In genomic region chr12:112125250-112125999, GRCh38 we compare ENCODE assay signal across 1 cellular context.
TF ChIP-seq lines count a peak whose summit lies in the region.

Gene TRAFD1 (plus strand): TSS chr12:112125560. CDS start chr12:112130523, 4,963 bp downstream.

TF ChIP-seq in HepG2, 621 proteins besides CTCF, POLR2A, EP300 and RAD21 (continued from another document and continues in another):
- TF ChIP-seq ZNF276 (CRISPR knock-in tag; IDR thresholded peaks at IDR 0.05; ENCODE audit: low read depth) = no peak; the same call in 1 of the 2 replicates
- TF ChIP-seq ZNF264 (CRISPR knock-in tag; IDR thresholded peaks at IDR 0.05) = no peak
- TF ChIP-seq SSRP1 (CRISPR knock-in tag; IDR thresholded peaks at IDR 0.05) = no peak
- no peak for TF ChIP-seq NR3C1 (CRISPR knock-in tag; IDR thresholded peaks at IDR 0.05)
- peak; percentile 69; the same call in 1 of the 2 replicates for TF ChIP-seq MYC (CRISPR knock-in tag; IDR thresholded peaks at IDR 0.05; ENCODE audit: borderline replicate concordance)
- no peak for TF ChIP-seq HNF4G (IDR thresholded peaks at IDR 0.05; ENCODE audit: borderline replicate concordance, low read depth, low read length)
- no peak for TF ChIP-seq HNF4G (CRISPR knock-in tag; IDR thresholded peaks at IDR 0.05; ENCODE audit: borderline replicate concordance, low read depth)
- TF ChIP-seq NFYB (CRISPR knock-in tag; IDR thresholded peaks at IDR 0.05) = peak; percentile 98
- TF ChIP-seq CREM (IDR thresholded peaks at IDR 0.05) = peak; percentile 61
- TF ChIP-seq CREM (CRISPR knock-in tag; IDR thresholded peaks at IDR 0.05) = no peak
- no peak for TF ChIP-seq TFE3 (CRISPR knock-in tag; IDR thresholded peaks at IDR 0.05)
- peak; percentile 21; the same call in 1 of the 2 replicates for TF ChIP-seq DMAP1 (CRISPR knock-in tag; IDR thresholded peaks at IDR 0.05)
- TF ChIP-seq TBX3 (IDR thresholded peaks at IDR 0.05; ENCODE audit: borderline replicate concordance) = no peak
- TF ChIP-seq RBM22 (optimal IDR thresholded peaks at IDR 0.05; ENCODE audit: low read length) = no peak
- TF ChIP-seq ZFP41 (CRISPR knock-in tag; IDR thresholded peaks at IDR 0.05; ENCODE audit: borderline replicate concordance) = peak; percentile 48; the same call in 1 of the 2 replicates
- TF ChIP-seq XRCC5 (optimal IDR thresholded peaks at IDR 0.05; ENCODE audit: low read length) = peak; percentile 78
- 0 out of 2 replicates have a peak, but pooled peaks have one; percentile 62 for TF ChIP-seq ZNF790 (CRISPR knock-in tag; IDR thresholded peaks at IDR 0.05; ENCODE audit: borderline replicate concordance)
- TF ChIP-seq NR2F1 (CRISPR knock-in tag; IDR thresholded peaks at IDR 0.05) = no peak
- TF ChIP-seq ZNF691 (CRISPR knock-in tag; IDR thresholded peaks at IDR 0.05; ENCODE audit: borderline replicate concordance, low read depth) = peak; percentile 62; the same call in 1 of the 2 replicates
- no peak; the same call in 1 of the 2 replicates for TF ChIP-seq ZNF414 (CRISPR knock-in tag; IDR thresholded peaks at IDR 0.05)
- TF ChIP-seq ZNF547 (CRISPR knock-in tag; IDR thresholded peaks at IDR 0.05) = peak; percentile 88
- no peak for TF ChIP-seq SALL2 (CRISPR knock-in tag; IDR thresholded peaks at IDR 0.05)
- peak; percentile 77 for TF ChIP-seq SRSF1 (optimal IDR thresholded peaks at IDR 0.05; ENCODE audit: low read depth, low read length)
- no peak for TF ChIP-seq IRF1 (CRISPR knock-in tag; IDR thresholded peaks at IDR 0.05; ENCODE audit: low read depth)
- no peak for TF ChIP-seq DPF2 (CRISPR knock-in tag; IDR thresholded peaks at IDR 0.05; ENCODE audit: borderline replicate concordance, low read depth)
- no peak for TF ChIP-seq ZNF839 (CRISPR knock-in tag; IDR thresholded peaks at IDR 0.05; ENCODE audit: borderline replicate concordance)
- no peak for TF ChIP-seq FOXK1 (CRISPR knock-in tag; IDR thresholded peaks at IDR 0.05; ENCODE audit: borderline replicate concordance, low read depth)
- peak; percentile 20; the same call in 1 of the 2 replicates for TF ChIP-seq HCFC1 (IDR thresholded peaks at IDR 0.05; ENCODE audit: low read depth, low read length)
- no peak for TF ChIP-seq ZNF570 (CRISPR knock-in tag; IDR thresholded peaks at IDR 0.05; ENCODE audit: borderline replicate concordance)
- no peak for TF ChIP-seq CAMTA2 (CRISPR knock-in tag; IDR thresholded peaks at IDR 0.05; ENCODE audit: borderline replicate concordance)
- no peak for TF ChIP-seq JUND (CRISPR knock-in tag; IDR thresholded peaks at IDR 0.05)
- TF ChIP-seq TCF7L2 (IDR thresholded peaks at IDR 0.05; ENCODE audit: low read depth, low read length) = no peak
- TF ChIP-seq NCOR1 (IDR thresholded peaks at IDR 0.05; ENCODE audit: borderline replicate concordance, low read length) = no peak
- TF ChIP-seq POLR2AphosphoS2 (IDR thresholded peaks at IDR 0.05; ENCODE audit: low read depth, low read length) = no peak
- no peak for TF ChIP-seq HBP1 (CRISPR knock-in tag; IDR thresholded peaks at IDR 0.05; ENCODE audit: low read depth)
- TF ChIP-seq ZNF800 (CRISPR knock-in tag; IDR thresholded peaks at IDR 0.05) = no peak
- TF ChIP-seq HNRNPUL1 (IDR thresholded peaks at IDR 0.05; ENCODE audit: low read depth, low read length) = no peak
- 0 out of 2 replicates have a peak, but pooled peaks have one; percentile 43 for TF ChIP-seq ZNF484 (CRISPR knock-in tag; IDR thresholded peaks at IDR 0.05; ENCODE audit: borderline replicate concordance, low read depth)
- peak; percentile 46 for TF ChIP-seq BRD4 (CRISPR knock-in tag; IDR thresholded peaks at IDR 0.05)
- peak; percentile 27; the same call in 1 of the 2 replicates for TF ChIP-seq ZC3H13 (CRISPR knock-in tag; IDR thresholded peaks at IDR 0.05)
- no peak for TF ChIP-seq HINFP (CRISPR knock-in tag; IDR thresholded peaks at IDR 0.05; ENCODE audit: low read depth)
- TF ChIP-seq ZNF724P (CRISPR knock-in tag; IDR thresholded peaks at IDR 0.05; ENCODE audit: borderline replicate concordance) = no peak
- TF ChIP-seq MAF1 (CRISPR knock-in tag; IDR thresholded peaks at IDR 0.05; ENCODE audit: borderline replicate concordance) = peak; percentile 68; the same call in 1 of the 2 replicates
- TF ChIP-seq ZFP1 (CRISPR knock-in tag; IDR thresholded peaks at IDR 0.05) = no peak
- TF ChIP-seq MED13 (CRISPR knock-in tag; IDR thresholded peaks at IDR 0.05) = no peak; the same call in 1 of the 2 replicates
- no peak for TF ChIP-seq ZNF589 (CRISPR knock-in tag; conservative IDR thresholded peaks at IDR 0.05)
- no peak for TF ChIP-seq LBX2 (CRISPR knock-in tag; IDR thresholded peaks at IDR 0.05; ENCODE audit: borderline replicate concordance)
- TF ChIP-seq JARID2 (CRISPR knock-in tag; IDR thresholded peaks at IDR 0.05; ENCODE audit: insufficient replicate concordance) = no peak
- 0 out of 2 replicates have a peak, but pooled peaks have one; percentile 50 for TF ChIP-seq DR1 (CRISPR knock-in tag; IDR thresholded peaks at IDR 0.05)
- TF ChIP-seq ZNF766 (CRISPR knock-in tag; IDR thresholded peaks at IDR 0.05; ENCODE audit: borderline replicate concordance) = peak; percentile 25; the same call in 1 of the 2 replicates
- TF ChIP-seq RXRA (CRISPR knock-in tag; IDR thresholded peaks at IDR 0.05) = no peak
- 0 out of 2 replicates have a peak, but pooled peaks have one; percentile 70 for TF ChIP-seq ZFP36L1 (CRISPR knock-in tag; IDR thresholded peaks at IDR 0.05)
- TF ChIP-seq RFXAP (CRISPR knock-in tag; IDR thresholded peaks at IDR 0.05; ENCODE audit: borderline replicate concordance) = 0 out of 2 replicates have a peak, but pooled peaks have one; percentile 54
- TF ChIP-seq RFX3 (CRISPR knock-in tag; IDR thresholded peaks at IDR 0.05) = no peak
- 0 out of 2 replicates have a peak, but pooled peaks have one; percentile 9 for TF ChIP-seq ZNF609 (CRISPR knock-in tag; IDR thresholded peaks at IDR 0.05; ENCODE audit: borderline replicate concordance)
